9 cellular contexts compared by ENCODE assay signal in the genomic region with DNA sequence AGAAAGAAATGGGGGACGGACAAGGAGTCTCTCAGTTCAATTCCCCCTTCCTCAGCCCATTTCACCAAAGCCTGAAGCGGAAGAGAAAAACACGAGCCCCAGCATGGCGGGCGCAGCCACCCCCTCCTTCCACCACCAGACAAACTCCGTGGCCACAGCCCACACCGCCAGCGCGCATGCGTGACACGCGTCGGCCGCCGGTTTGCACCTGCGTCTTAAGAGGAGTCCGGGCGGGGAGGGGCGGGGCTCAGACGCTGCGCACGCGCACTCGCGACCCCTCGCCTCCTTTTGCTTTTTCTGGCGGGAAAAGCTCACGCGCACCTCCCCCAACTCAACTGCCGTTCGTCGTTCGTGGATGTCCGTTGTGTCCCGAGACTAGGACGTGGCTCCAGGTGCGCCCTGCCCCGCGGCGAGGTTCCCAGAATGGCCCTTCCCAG. TPM values are rescaled to one million over a fixed set of nuclear protein-coding genes. Genes with fewer than 3 reads are reported as not detected.
DNase-seq lines count a peak whose midpoint lies in the region; ATAC-seq and TF ChIP-seq lines count a peak whose summit lies in the region.
"Had no signal": no experiment of that assay in that cellular context is flagged by ENCODE, and none has a peak within 500 bp of the region (broad histone marks: within the 10 kb centered on the region; RNA-seq: fewer than 3 reads in every experiment).

A gene with protein sequence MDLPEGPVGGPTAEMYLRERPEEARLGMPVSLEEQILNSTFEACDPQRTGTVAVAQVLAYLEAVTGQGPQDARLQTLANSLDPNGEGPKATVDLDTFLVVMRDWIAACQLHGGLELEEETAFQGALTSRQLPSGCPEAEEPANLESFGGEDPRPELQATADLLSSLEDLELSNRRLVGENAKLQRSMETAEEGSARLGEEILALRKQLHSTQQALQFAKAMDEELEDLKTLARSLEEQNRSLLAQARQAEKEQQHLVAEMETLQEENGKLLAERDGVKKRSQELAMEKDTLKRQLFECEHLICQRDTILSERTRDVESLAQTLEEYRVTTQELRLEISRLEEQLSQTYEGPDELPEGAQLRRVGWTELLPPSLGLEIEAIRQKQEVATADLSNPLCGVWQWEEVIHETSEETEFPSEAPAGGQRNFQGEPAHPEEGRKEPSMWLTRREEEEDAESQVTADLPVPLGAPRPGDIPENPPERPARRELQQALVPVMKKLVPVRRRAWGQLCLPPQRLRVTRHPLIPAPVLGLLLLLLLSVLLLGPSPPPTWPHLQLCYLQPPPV (plus strand): TSS at position 314 of the 437 bp plus-strand sequence. CDS start 2,635 bp downstream, outside the sequence.

- H3K27ac Mint-ChIP-seq in CD4-positive, alpha-beta memory T cell, result peak within 1 kb of the TSS in 5 of 7 donors; percentile 25 to 83 (median 62)
- no peak within 1 kb of the TSS for H3K27ac Mint-ChIP-seq in mesothelial cell of epicardium

- no peak for TF ChIP-seq EP300 in sigmoid colon (IDR thresholded peaks at IDR 0.05)

- H3K36me3 ChIP-seq in CD4-positive, alpha-beta memory T cell (ENCODE audit: insufficient read depth, low read length), result no peaks in the 10 kb centered on the region
- no peaks in the 10 kb centered on the region for H3K36me3 ChIP-seq in sigmoid colon

- no peaks in the 10 kb centered on the region for H3K27me3 ChIP-seq in CD4-positive, alpha-beta memory T cell (ENCODE audit: insufficient read depth, low read length)
- peaks cover 0 to 29% (median 0%) of the 10 kb centered on the region in 3 donors for H3K27me3 ChIP-seq in sigmoid colon

- H3K36me3 Mint-ChIP-seq in CD4-positive, alpha-beta memory T cell, result peaks cover 0 to 1% of the 10 kb centered on the region in 2 donors
- H3K36me3 Mint-ChIP-seq in mesothelial cell of epicardium, result no peaks in the 10 kb centered on the region

- peaks cover 0 to 1% (median 0%) of the 10 kb centered on the region in 8 donors for H3K9me3 Mint-ChIP-seq in CD4-positive, alpha-beta memory T cell
- H3K9me3 Mint-ChIP-seq in mesothelial cell of epicardium, result peaks cover 5% of the 10 kb centered on the region

- peaks cover 8 to 21% (median 11%) of the 10 kb centered on the region in 4 donors for H3K4me1 Mint-ChIP-seq in CD4-positive, alpha-beta memory T cell
- H3K4me1 Mint-ChIP-seq in mesothelial cell of epicardium, result no peaks in the 10 kb centered on the region

- H3K4me3 ChIP-seq in CD4-positive, alpha-beta memory T cell (ENCODE audit: low read length in 2 of 2), result no peak within 1 kb of the TSS
- H3K4me3 ChIP-seq in sigmoid colon, result peak within 1 kb of the TSS in 2 of 4 donors; percentile 12 to 16
- H3K4me3 ChIP-seq: GM12878 had no signal

- WGBS in sigmoid colon, 2 donors, result 54 to 56% methylated on average over 40 of the region's 40 CpGs

- peak; percentile 67 to 92 (median 82) for DNase-seq in CD4-positive, alpha-beta memory T cell
- DNase-seq in MV-4-11 (lab: John Stamatoyannopoulos, UW) (peak; percentile 99), fibroblast of gingiva (ENCODE audit: low read depth) (peak; percentile 50), sigmoid colon (peak; percentile 77), NCI-H2171 treated with DMSO at 0.1 percent for 48 hours (lab: John Stamatoyannopoulos, UW) (no peak), mesothelial cell of epicardium (ENCODE audit: low spot score in 2 of 2, unreplicated experiment in 2 of 2) (no peak)
- DNase-seq in activated CD8-positive, alpha-beta memory T cell treated with anti-CD3 and anti-CD28 coated beads for 4 hours (ENCODE audit: low read depth in 2 of 2), result peak; percentile 64 to 87

- no peak for TF ChIP-seq POLR2A in sigmoid colon (IDR thresholded peaks at IDR 0.05)

- TF ChIP-seq CTCF in sigmoid colon (IDR thresholded peaks at IDR 0.05) (no peak), mesothelial cell of epicardium (IDR thresholded peaks at IDR 0.05; ENCODE audit: unreplicated experiment) (no peak)

- H3K9me3 ChIP-seq in CD4-positive, alpha-beta memory T cell (ENCODE audit: control insufficient read depth in 1 of 2, low read length in 2 of 2), result no peaks in the 10 kb centered on the region
- H3K9me3 ChIP-seq in sigmoid colon, result peaks cover 0 to 3% (median under 1%) of the 10 kb centered on the region in 4 donors

- H3K27ac ChIP-seq in CD4-positive, alpha-beta memory T cell (ENCODE audit: low read depth, low read length), result no peak within 1 kb of the TSS
- H3K27ac ChIP-seq in sigmoid colon, result no peak within 1 kb of the TSS

- peaks cover 0 to 4% of the 10 kb centered on the region in 2 donors for H3K27me3 Mint-ChIP-seq in CD4-positive, alpha-beta memory T cell
- H3K27me3 Mint-ChIP-seq in mesothelial cell of epicardium (ENCODE audit: low read depth), result peaks cover 20% of the 10 kb centered on the region

- H3K4me1 ChIP-seq in CD4-positive, alpha-beta memory T cell (ENCODE audit: insufficient read depth, low read length), result peaks cover 21% of the 10 kb centered on the region
- H3K4me1 ChIP-seq in sigmoid colon, result peaks cover 0 to 3% (median 0%) of the 10 kb centered on the region in 4 donors

- H3K4me3 Mint-ChIP-seq in CD4-positive, alpha-beta memory T cell, result peak within 1 kb of the TSS in 7 of 8 donors; percentile 4 to 71 (median 47)
- no peak within 1 kb of the TSS for H3K4me3 Mint-ChIP-seq in mesothelial cell of epicardium

- CTCF ChIA-PET in CD4-positive, alpha-beta memory T cell (lab: Charles Lee; ENCODE audit: partially characterized antibody), result interaction anchor here (1.1 to 1.4 kb wide), 2 partner anchors 86 to 162 kb away, joined by 3 to 6 read pairs; a partner anchor contains a TSS

- POLR2A ChIA-PET in CD4-positive, alpha-beta memory T cell (lab: Charles Lee; ENCODE audit: partially characterized antibody), result interaction anchor here (0.7 to 2.1 kb wide), 4 partner anchors 53 to 162 kb away, joined by 4 to 10 read pairs (median 5); a partner anchor contains a TSS

- no peak for ATAC-seq in HG02759 (IDR thresholded peaks at IDR 0.05; ENCODE audit: unreplicated experiment)
- ATAC-seq: GM12878 had no signal

- intact Hi-C loops in CD4-positive, alpha-beta memory T cell (cut with micrococcal nuclease), result loop anchor here (1.0 to 2.0 kb wide), 2 partner anchors 25 to 292 kb away; a partner anchor contains a TSS
- intact Hi-C loops in sigmoid colon (cut with DNase I), result no loop called here

RNA-seq across cellular contexts. Expression of the gene that starts here (rescaled TPM):
- total RNA-seq in CD4-positive, alpha-beta memory T cell, result under 1 TPM; 0.23 to 0.69 TPM
- not detected for polyA plus RNA-seq in CD4-positive, alpha-beta memory T cell
- total RNA-seq in sigmoid colon (not detected), mesothelial cell of epicardium (not detected in 3 replicates)
- under 1 TPM in 1 of 3 donors, not detected in 2; 0.04 TPM for polyA plus RNA-seq in sigmoid colon
- total RNA-seq: GM12878 had no signal

Comparison
In these comparisons a context has a peak if more than half of its experiments do, and no peak if none do; other contexts are left out.
1. Peak in DNase-seq in CD4-positive, alpha-beta memory T cell; RNA of the gene not detected or under 1 TPM.
2. Peak in DNase-seq in sigmoid colon; RNA of the gene not detected or under 1 TPM.
3. DNase-seq: peak in MV-4-11 (single experiment), activated CD8-positive, alpha-beta memory T cell treated with anti-CD3 and anti-CD28 coated beads for 4 hours (2 of 2) and fibroblast of gingiva (single experiment); none in NCI-H2171 treated with DMSO at 0.1 percent for 48 hours (single experiment) and mesothelial cell of epicardium (0 of 2).